17 cellular contexts compared by ENCODE assay signal in the genomic region with DNA sequence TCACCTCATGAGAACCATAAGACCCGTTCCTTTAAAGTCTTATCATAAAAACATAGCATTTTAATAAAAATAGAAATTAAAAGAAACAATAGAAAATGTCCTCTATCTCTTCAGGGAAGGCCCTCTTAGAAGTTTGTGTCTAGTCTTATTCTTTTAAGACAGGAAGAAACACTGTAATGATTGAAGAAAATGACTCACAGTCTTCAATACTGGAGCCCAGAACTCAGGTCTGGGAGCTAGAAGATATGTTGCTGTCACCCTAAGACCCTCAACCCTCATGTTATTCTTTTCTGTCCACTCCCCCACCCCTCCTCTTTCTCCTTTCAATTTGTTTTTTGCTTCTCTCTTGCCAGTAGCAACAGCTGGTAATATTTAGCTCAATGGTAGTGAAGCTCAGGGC. TPM values are rescaled to one million over a fixed set of nuclear protein-coding genes. Genes with fewer than 3 reads are reported as not detected.
A peak's percentile ranks its signal among the peaks of the same experiment; 100 is the strongest.
DNase-seq lines count a peak whose midpoint lies in the region; ATAC-seq lines count a peak whose summit lies in the region.
"Had no signal": no experiment of that assay in that cellular context is flagged by ENCODE, and none has a peak within 500 bp of the region (broad histone marks: within the 10 kb centered on the region; RNA-seq: fewer than 3 reads in every experiment).

No MANE protein-coding gene starts in this region.

- DNase-seq in activated naive CD4-positive, alpha-beta T cell treated with anti-CD3 and anti-CD28 coated beads for 36 hours: no peak
- DNase-seq in activated naive CD4-positive, alpha-beta T cell treated with anti-CD3 and anti-CD28 coated beads, Interleukin-2, amount 50 U/mL, for 72 hours (ENCODE audit: low spot score in 2 of 2): no peak
- no peak for DNase-seq in activated T-helper 1 cell treated with anti-CD3 and anti-CD28 coated beads, Interleukin-12 subunit alpha, Interleukin-12 subunit beta, Interleukin-2, Interleukin-4 antibody, amounts not matched to agents 30 ng/mL and 10 ng/mL and 1 ng/mL, durations not matched to agents 14 hours and 24 hours and 36 hours (ENCODE audit: low spot score)
- DNase-seq in iris pigment epithelial cell (ENCODE audit: low read depth) (peak; percentile 29), caudate nucleus (lab: John Stamatoyannopoulos, UW) (no peak)
- DNase-seq in activated effector memory CD4-positive, alpha-beta T cell treated with anti-CD3 and anti-CD28 coated beads, Interleukin-2, amount 50 U/mL, for 16 hours: no peak
- DNase-seq in activated T-cell treated with anti-CD3 and anti-CD28 coated beads, Interleukin-2, amount 50 U/mL, for 24 hours: no peak
- DNase-seq: amygdala, COR-L47, EL, lower lobe of right lung, NCI-H1694, NCI-H226 had no signal

- H3K36me3 Mint-ChIP-seq in activated naive CD4-positive, alpha-beta T cell treated with anti-CD3 and anti-CD28 coated beads for 36 hours (ENCODE audit: low read depth): peaks cover 16% of the 10 kb centered on the region
- H3K36me3 Mint-ChIP-seq in activated naive CD4-positive, alpha-beta T cell treated with anti-CD3 and anti-CD28 coated beads, Interleukin-2, amount 50 U/mL, for 72 hours: peaks cover 15 to 33% of the 10 kb centered on the region in 2 donors
- H3K36me3 Mint-ChIP-seq in activated T-helper 1 cell treated with anti-CD3 and anti-CD28 coated beads, Interleukin-12 subunit alpha, Interleukin-12 subunit beta, Interleukin-2, Interleukin-4 antibody, amounts not matched to agents 30 ng/mL and 10 ng/mL and 1 ng/mL, durations not matched to agents 14 hours and 24 hours and 36 hours (ENCODE audit: low read depth): peaks cover 35% of the 10 kb centered on the region
- peaks cover 36% of the 10 kb centered on the region for H3K36me3 Mint-ChIP-seq in activated T-cell treated with anti-CD3 and anti-CD28 coated beads, Interleukin-2, amount 50 U/mL, for 24 hours (ENCODE audit: low read depth)
- H3K36me3 Mint-ChIP-seq: neural progenitor cell had no signal

- peaks cover 0 to 3% (median 0%) of the 10 kb centered on the region in 3 donors for H3K36me3 ChIP-seq in skeletal muscle tissue (ENCODE audit: control insufficient read depth in 3 of 3, insufficient read depth in 3 of 3, low read length in 3 of 3)
- H3K36me3 ChIP-seq: lower lobe of right lung, neural progenitor cell had no signal

- intact Hi-C loops in activated naive CD4-positive, alpha-beta T cell treated with anti-CD3 and anti-CD28 coated beads for 36 hours (cut with micrococcal nuclease): no loop called here
- intact Hi-C loops in activated T-helper 1 cell treated with anti-CD3 and anti-CD28 coated beads, Interleukin-12 subunit alpha, Interleukin-12 subunit beta, Interleukin-2, Interleukin-4 antibody, amounts not matched to agents 30 ng/mL and 10 ng/mL and 1 ng/mL, durations not matched to agents 14 hours and 24 hours and 36 hours (cut with micrococcal nuclease): loop anchor here (5.0 kb wide), 1 partner anchor 148 kb away; no protein-coding TSS in a partner anchor

- H3K27ac ChIP-seq in skeletal muscle tissue (ENCODE audit: low read depth, low read length) (peak overlapping the region; percentile 59), caudate nucleus (ENCODE audit: low read depth, low read length) (no peak overlapping the region)
- H3K27ac ChIP-seq: lower lobe of right lung, neural progenitor cell had no signal

- no peak overlapping the region for H3K4me3 Mint-ChIP-seq in activated naive CD4-positive, alpha-beta T cell treated with anti-CD3 and anti-CD28 coated beads for 36 hours
- peak overlapping the region; percentile 8 for H3K4me3 Mint-ChIP-seq in activated T-helper 1 cell treated with anti-CD3 and anti-CD28 coated beads, Interleukin-12 subunit alpha, Interleukin-12 subunit beta, Interleukin-2, Interleukin-4 antibody, amounts not matched to agents 30 ng/mL and 10 ng/mL and 1 ng/mL, durations not matched to agents 14 hours and 24 hours and 36 hours
- no peak overlapping the region for H3K4me3 Mint-ChIP-seq in activated T-cell treated with anti-CD3 and anti-CD28 coated beads, Interleukin-2, amount 50 U/mL, for 24 hours
- H3K4me3 Mint-ChIP-seq: GM23338, neural progenitor cell had no signal

- CTCF ChIA-PET in activated naive CD4-positive, alpha-beta T cell treated with anti-CD3 and anti-CD28 coated beads for 36 hours (lab: Charles Lee): interaction anchor here (1.4 kb wide), 1 partner anchor 10 kb away, joined by 4 read pairs; no protein-coding TSS in a partner anchor

- H3K9me3 Mint-ChIP-seq in activated naive CD4-positive, alpha-beta T cell treated with anti-CD3 and anti-CD28 coated beads for 36 hours: no peaks in the 10 kb centered on the region
- peaks cover 2 to 4% of the 10 kb centered on the region in 2 donors for H3K9me3 Mint-ChIP-seq in activated naive CD4-positive, alpha-beta T cell treated with anti-CD3 and anti-CD28 coated beads, Interleukin-2, amount 50 U/mL, for 72 hours
- H3K9me3 Mint-ChIP-seq in activated T-helper 1 cell treated with anti-CD3 and anti-CD28 coated beads, Interleukin-12 subunit alpha, Interleukin-12 subunit beta, Interleukin-2, Interleukin-4 antibody, amounts not matched to agents 30 ng/mL and 10 ng/mL and 1 ng/mL, durations not matched to agents 14 hours and 24 hours and 36 hours: peaks cover 3% of the 10 kb centered on the region
- H3K9me3 Mint-ChIP-seq in activated T-cell treated with anti-CD3 and anti-CD28 coated beads, Interleukin-2, amount 50 U/mL, for 24 hours: peaks cover 4% of the 10 kb centered on the region
- H3K9me3 Mint-ChIP-seq: neural progenitor cell had no signal

- H3K27me3 Mint-ChIP-seq in activated naive CD4-positive, alpha-beta T cell treated with anti-CD3 and anti-CD28 coated beads for 36 hours (ENCODE audit: low read depth): no peaks in the 10 kb centered on the region
- H3K27me3 Mint-ChIP-seq in activated T-helper 1 cell treated with anti-CD3 and anti-CD28 coated beads, Interleukin-12 subunit alpha, Interleukin-12 subunit beta, Interleukin-2, Interleukin-4 antibody, amounts not matched to agents 30 ng/mL and 10 ng/mL and 1 ng/mL, durations not matched to agents 14 hours and 24 hours and 36 hours (ENCODE audit: insufficient read depth): no peaks in the 10 kb centered on the region
- no peaks in the 10 kb centered on the region for H3K27me3 Mint-ChIP-seq in activated T-cell treated with anti-CD3 and anti-CD28 coated beads, Interleukin-2, amount 50 U/mL, for 24 hours

- H3K9ac ChIP-seq in skeletal muscle tissue (ENCODE audit: low read depth in 1 of 3, low read length in 3 of 3): peak overlapping the region in 2 of 3 donors; percentile 23 to 48
- H3K9ac ChIP-seq: neural progenitor cell had no signal

- no peak overlapping the region for H3K4me3 ChIP-seq in skeletal muscle tissue (ENCODE audit: low read length in 3 of 3)
- H3K4me3 ChIP-seq: GM23338, lower lobe of right lung, neural progenitor cell had no signal

- H3K27me3 ChIP-seq in skeletal muscle tissue (ENCODE audit: control insufficient read depth in 3 of 3, insufficient read depth in 3 of 3, low read length in 3 of 3): no peaks in the 10 kb centered on the region
- H3K27me3 ChIP-seq: neural progenitor cell had no signal

- ATAC-seq in activated naive CD4-positive, alpha-beta T cell treated with anti-CD3 and anti-CD28 coated beads, Interleukin-2, amount 50 U/mL, for 72 hours: no peak
- ATAC-seq: GM23338, lower lobe of right lung, Right ventricle myocardium inferior had no signal

- peaks cover 70% of the 10 kb centered on the region for H3K4me1 Mint-ChIP-seq in activated naive CD4-positive, alpha-beta T cell treated with anti-CD3 and anti-CD28 coated beads for 36 hours (ENCODE audit: low read depth)
- peaks cover 89% of the 10 kb centered on the region for H3K4me1 Mint-ChIP-seq in activated T-helper 1 cell treated with anti-CD3 and anti-CD28 coated beads, Interleukin-12 subunit alpha, Interleukin-12 subunit beta, Interleukin-2, Interleukin-4 antibody, amounts not matched to agents 30 ng/mL and 10 ng/mL and 1 ng/mL, durations not matched to agents 14 hours and 24 hours and 36 hours (ENCODE audit: low read depth)
- peaks cover 83% of the 10 kb centered on the region for H3K4me1 Mint-ChIP-seq in activated T-cell treated with anti-CD3 and anti-CD28 coated beads, Interleukin-2, amount 50 U/mL, for 24 hours (ENCODE audit: low read depth)
- H3K4me1 Mint-ChIP-seq: GM23338, neural progenitor cell had no signal

- H3K27ac Mint-ChIP-seq in activated naive CD4-positive, alpha-beta T cell treated with anti-CD3 and anti-CD28 coated beads for 36 hours: peak overlapping the region; percentile 39
- no peak overlapping the region for H3K27ac Mint-ChIP-seq in activated naive CD4-positive, alpha-beta T cell treated with anti-CD3 and anti-CD28 coated beads, Interleukin-2, amount 50 U/mL, for 72 hours
- H3K27ac Mint-ChIP-seq in activated T-helper 1 cell treated with anti-CD3 and anti-CD28 coated beads, Interleukin-12 subunit alpha, Interleukin-12 subunit beta, Interleukin-2, Interleukin-4 antibody, amounts not matched to agents 30 ng/mL and 10 ng/mL and 1 ng/mL, durations not matched to agents 14 hours and 24 hours and 36 hours: peak overlapping the region; percentile 42
- no peak overlapping the region for H3K27ac Mint-ChIP-seq in activated T-cell treated with anti-CD3 and anti-CD28 coated beads, Interleukin-2, amount 50 U/mL, for 24 hours
- H3K27ac Mint-ChIP-seq: GM23338, neural progenitor cell had no signal

- H3K4me1 ChIP-seq in skeletal muscle tissue (ENCODE audit: control insufficient read depth in 3 of 3, insufficient read depth in 3 of 3, low read length in 3 of 3): peaks cover 34 to 48% (median 42%) of the 10 kb centered on the region in 3 donors

- no peaks in the 10 kb centered on the region for H3K9me3 ChIP-seq in skeletal muscle tissue (ENCODE audit: control insufficient read depth in 3 of 3, low read length in 3 of 3)
- H3K9me3 ChIP-seq: lower lobe of right lung had no signal

RNA-seq across cellular contexts. Expression of a gene that starts 12.1 kb away (rescaled TPM):
- total RNA-seq in activated naive CD4-positive, alpha-beta T cell treated with anti-CD3 and anti-CD28 coated beads for 36 hours: 1 to 10 TPM; 9.1 TPM
- total RNA-seq in activated naive CD4-positive, alpha-beta T cell treated with anti-CD3 and anti-CD28 coated beads, Interleukin-2, amount 50 U/mL, for 72 hours: 1 to 10 TPM; 7.8 to 9.3 TPM
- total RNA-seq in activated T-helper 1 cell treated with anti-CD3 and anti-CD28 coated beads, Interleukin-12 subunit alpha, Interleukin-12 subunit beta, Interleukin-2, Interleukin-4 antibody, amounts not matched to agents 30 ng/mL and 10 ng/mL and 1 ng/mL, durations not matched to agents 14 hours and 24 hours and 36 hours: 19.2 and 19.4 TPM in 2 replicates
- 28.2 TPM for total RNA-seq in skeletal muscle tissue

Comparison
In these comparisons a context has a peak if more than half of its experiments do, and no peak if none do; other contexts are left out.
1. H3K27ac Mint-ChIP-seq: peak in activated naive CD4-positive, alpha-beta T cell treated with anti-CD3 and anti-CD28 coated beads for 36 hours (single experiment) and activated T-helper 1 cell treated with anti-CD3 and anti-CD28 coated beads, Interleukin-12 subunit alpha, Interleukin-12 subunit beta, Interleukin-2, Interleukin-4 antibody, amounts not matched to agents 30 ng/mL and 10 ng/mL and 1 ng/mL, durations not matched to agents 14 hours and 24 hours and 36 hours (single experiment); none in activated naive CD4-positive, alpha-beta T cell treated with anti-CD3 and anti-CD28 coated beads, Interleukin-2, amount 50 U/mL, for 72 hours (0 of 2) and activated T-cell treated with anti-CD3 and anti-CD28 coated beads, Interleukin-2, amount 50 U/mL, for 24 hours (single experiment).